8 cellular contexts compared by ENCODE assay signal in genomic region chr11:123195182-123196059, GRCh38. TPM values are rescaled to one million over a fixed set of nuclear protein-coding genes. Genes with fewer than 3 reads are reported as not detected.
DNase-seq lines count a peak whose midpoint lies in the region; ATAC-seq and TF ChIP-seq lines count a peak whose summit lies in the region.

CLMP (minus strand) TSS chr11:123195248; CDS start chr11:123194940, 308 bp downstream.

- CTCF ChIA-PET in HCT116 (lab: Charles Lee): no interaction called here

- no peak for TF ChIP-seq CTCF in HCT116 (IDR thresholded peaks at IDR 0.05 in 2 of 3, conservative IDR thresholded peaks at IDR 0.05 in 1 of 3; ENCODE audit: borderline replicate concordance in 1 of 3, insufficient read depth in 1 of 3, low read depth in 2 of 3, low read length in 2 of 3)
- no peak for TF ChIP-seq CTCF in right atrium auricular region (IDR thresholded peaks at IDR 0.05)

- intact Hi-C loops in HCT116 (cut with micrococcal nuclease): no loop called here

- peak within 1 kb of the TSS; percentile 84 for H3K27ac ChIP-seq in ACC112 (ENCODE audit: low read depth, low read length)
- H3K27ac ChIP-seq in HCT116 (ENCODE audit: low read depth, low read length): peak within 1 kb of the TSS; percentile 16; the same call in 1 of the 2 replicates
- H3K27ac ChIP-seq in right atrium auricular region: peak within 1 kb of the TSS; percentile 24 to 72

- peak within 1 kb of the TSS; percentile 71 for H3K4me2 ChIP-seq in HCT116 (ENCODE audit: low read length)

- BruUV-seq in HCT116 (replicated peaks; lab: Mats Ljungman, UMichigan): no TSS peak

- RAD21 ChIA-PET in HCT116 (lab: Charles Lee; ENCODE audit: low non-redundant PET in 1 of 2, low total read pairs in 2 of 2, uncharacterized antibody in 2 of 2, unreplicated experiment in 2 of 2): no interaction called here

- H3K36me3 ChIP-seq in ACC112 (ENCODE audit: insufficient read depth, low read length) (peaks cover 15% of the 10 kb centered on the region), HCT116 (ENCODE audit: control insufficient read depth in 1 of 2, insufficient read depth in 2 of 2, low read length in 2 of 2) (no peaks in the 10 kb centered on the region), right atrium auricular region (no peaks in the 10 kb centered on the region)

- H3K27me3 ChIP-seq in ACC112 (ENCODE audit: insufficient read depth, low read length): no peaks in the 10 kb centered on the region
- H3K27me3 ChIP-seq in HCT116 (ENCODE audit: insufficient read depth, low read length): peaks cover 5% of the 10 kb centered on the region; the same call in 1 of the 2 replicates
- peaks cover 0 to 5% of the 10 kb centered on the region in 2 donors for H3K27me3 ChIP-seq in right atrium auricular region

- no peaks in the 10 kb centered on the region for H3K9me2 ChIP-seq in HCT116 (ENCODE audit: insufficient read depth)

- peaks cover 6% of the 10 kb centered on the region for H3K9me3 Mint-ChIP-seq in activated naive CD8-positive, alpha-beta T cell (ENCODE audit: low read depth)

- H3K4me3 ChIP-seq in ACC112 (ENCODE audit: low read depth, low read length): peak within 1 kb of the TSS; percentile 86
- H3K4me3 ChIP-seq in HCT116 (replicated peaks in 1 of 2; ENCODE audit: low read depth in 1 of 2, low read length in 2 of 2): peak within 1 kb of the TSS; percentile 38 to 54
- peak within 1 kb of the TSS; percentile 42 to 47 for H3K4me3 ChIP-seq in right atrium auricular region

- H3K4me1 ChIP-seq in ACC112 (ENCODE audit: control insufficient read depth, insufficient read depth, low read length, unreplicated experiment): peaks cover 53% of the 10 kb centered on the region
- H3K4me1 ChIP-seq in HCT116 (ENCODE audit: control insufficient read depth in 1 of 2, insufficient read depth in 2 of 2, low read length in 2 of 2): peaks cover 0 to 23% of the 10 kb centered on the region in 2 experiments; a peak in 2 of 4 replicates
- H3K4me1 ChIP-seq in right atrium auricular region: peaks cover 0 to 15% of the 10 kb centered on the region in 2 donors

- ATAC-seq in HCT116 (peak; percentile 52), GM21367 (IDR thresholded peaks at IDR 0.05; ENCODE audit: unreplicated experiment) (no peak)

- H3K9me3 ChIP-seq in HCT116 (ENCODE audit: control insufficient read depth in 1 of 2, insufficient read depth in 1 of 2, low read depth in 1 of 2, low read length in 2 of 2) (no peaks in the 10 kb centered on the region), right atrium auricular region (no peaks in the 10 kb centered on the region)

- H2AFZ ChIP-seq in ACC112 (ENCODE audit: low read length, unreplicated experiment): peak within 1 kb of the TSS; percentile 85
- H2AFZ ChIP-seq in HCT116 (ENCODE audit: low read depth, low read length, poor library complexity, severe bottlenecking): no peak within 1 kb of the TSS

- H3K27ac Mint-ChIP-seq in activated naive CD8-positive, alpha-beta T cell: no peak within 1 kb of the TSS

- DNase-seq in HCT116 (ENCODE audit: low read depth, low spot score): no peak
- no peak for DNase-seq in right atrium auricular region (ENCODE audit: low spot score)
- DNase-seq in pulmonary artery endothelial cell (ENCODE audit: low read depth, low spot score): no peak
- DNase-seq in GOT3 (lab: John Stamatoyannopoulos, UW): no peak
- no peak for DNase-seq in NOMO-1 treated with DMSO at 0.1 percent for 48 hours (lab: John Stamatoyannopoulos, UW; ENCODE audit: unreplicated experiment)

- POLR2A ChIA-PET in HCT116 (lab: Charles Lee): no interaction called here

- peaks cover 35% of the 10 kb centered on the region for H3K4me1 Mint-ChIP-seq in activated naive CD8-positive, alpha-beta T cell (ENCODE audit: low read depth)

- TF ChIP-seq RAD21 in HCT116 (IDR thresholded peaks at IDR 0.05; ENCODE audit: low read depth): no peak

- peaks cover 33% of the 10 kb centered on the region for H3K27me3 Mint-ChIP-seq in activated naive CD8-positive, alpha-beta T cell

- peak within 1 kb of the TSS; percentile 53 for H3K9ac ChIP-seq in HCT116 (ENCODE audit: low read length)

- H3K79me2 ChIP-seq in ACC112 (ENCODE audit: control insufficient read depth, insufficient read depth, low read length, unreplicated experiment): peaks cover 57% of the 10 kb centered on the region
- no peaks in the 10 kb centered on the region for H3K79me2 ChIP-seq in HCT116 (ENCODE audit: insufficient read depth, low read length)

- peak within 1 kb of the TSS; percentile 85 for H3K4me3 Mint-ChIP-seq in activated naive CD8-positive, alpha-beta T cell

- no peaks in the 10 kb centered on the region for H4K20me1 ChIP-seq in HCT116 (ENCODE audit: insufficient read depth)

- no peaks in the 10 kb centered on the region for H3K36me3 Mint-ChIP-seq in activated naive CD8-positive, alpha-beta T cell

- no peak for TF ChIP-seq POLR2A in HCT116 (IDR thresholded peaks at IDR 0.05; ENCODE audit: borderline replicate concordance, extremely low read depth, insufficient read depth, insufficient read length)

TF ChIP-seq in HCT116, 20 proteins besides CTCF, POLR2A, EP300 and RAD21:
- TF ChIP-seq MAX (IDR thresholded peaks at IDR 0.05): peak; percentile 62
- no peak for TF ChIP-seq CEBPB (IDR thresholded peaks at IDR 0.05; ENCODE audit: low read depth)

RNA-seq across cellular contexts. Expression of gene CLMP, which starts in this region (rescaled TPM):
- total RNA-seq in HCT116 (2021; ENCODE audit: unreplicated experiment): 3.2 TPM
- polyA plus RNA-seq in HCT116 (2012): 0.51 and 0.90 TPM in 2 replicates
- 10 to 100 TPM in 1 of 2 donors, 1 to 10 TPM in 1; 8.4 to 34.3 TPM for total RNA-seq in right atrium auricular region
- 2.3 and 12.3 TPM in 2 replicates for total RNA-seq in pulmonary artery endothelial cell

Comparison
In these comparisons a context has a peak if more than half of its experiments do, and no peak if none do; other contexts are left out.
1. H3K27ac ChIP-seq: peak in every context shown above with its lines; median percentile 84 in ACC112; 48 in right atrium auricular region; 16 in HCT116.